Comparison of ENCODE assay signal across 13 cellular contexts in genomic region chr1:16015960-16016901, GRCh38. TPM values are rescaled to one million over a fixed set of nuclear protein-coding genes. Genes with fewer than 3 reads are reported as not detected.
DNase-seq lines count a peak whose midpoint lies in the region; ATAC-seq and TF ChIP-seq lines count a peak whose summit lies in the region.
"Had no signal": no experiment of that assay in that cellular context is flagged by ENCODE, and none has a peak within 500 bp of the region (broad histone marks: within the 10 kb centered on the region; RNA-seq: fewer than 3 reads in every experiment).

No MANE protein-coding gene starts in this region.

- H3K36me3 ChIP-seq in gastroesophageal sphincter, result no peaks in the 10 kb centered on the region
- H3K36me3 ChIP-seq in prostate gland, result no peaks in the 10 kb centered on the region

- peak; percentile 73 for TF ChIP-seq EP300 in gastroesophageal sphincter (IDR thresholded peaks at IDR 0.05)

- H3K4me1 Mint-ChIP-seq in activated T-helper 17 cell treated with anti-CD3 and anti-CD28 coated beads, Interleukin-2, amount 50 U/mL, for 72 hours, result no peaks in the 10 kb centered on the region

- no peak overlapping the region for H3K27ac Mint-ChIP-seq in activated T-helper 17 cell treated with anti-CD3 and anti-CD28 coated beads, Interleukin-2, amount 50 U/mL, for 72 hours

- peaks cover 18% of the 10 kb centered on the region for H3K27me3 Mint-ChIP-seq in activated T-helper 17 cell treated with anti-CD3 and anti-CD28 coated beads, Interleukin-2, amount 50 U/mL, for 72 hours

- peak; percentile 36 for DNase-seq in A172 (ENCODE audit: low spot score)
- DNase-seq in NCI-H2171 treated with DMSO at 0.1 percent for 48 hours (lab: John Stamatoyannopoulos, UW), result peak; percentile 19
- no peak for DNase-seq in prostate gland (ENCODE audit: low spot score)
- no peak for DNase-seq in stimulated activated CD4-positive, alpha-beta T cell treated with anti-CD3 and anti-CD28 coated beads, Interleukin-1b, Interleukin-23, amount 100 ng/mL, for 48 hours
- DNase-seq: dermis blood vessel endothelial cell, islet precursor cell, naive B cell had no signal

- peak overlapping the region; percentile 46 to 66 for H3K4me3 ChIP-seq in gastroesophageal sphincter
- no peak overlapping the region for H3K4me3 ChIP-seq in prostate gland

- peaks cover 18 to 92% (median 43%) of the 10 kb centered on the region in 3 donors for H3K4me1 ChIP-seq in gastroesophageal sphincter
- peaks cover 7% of the 10 kb centered on the region for H3K4me1 ChIP-seq in prostate gland (replicated peaks)

- TF ChIP-seq POLR2A in gastroesophageal sphincter (IDR thresholded peaks at IDR 0.05) (peak; percentile 20 to 39), prostate gland (IDR thresholded peaks at IDR 0.05) (no peak)

- no peaks in the 10 kb centered on the region for H3K36me3 Mint-ChIP-seq in activated T-helper 17 cell treated with anti-CD3 and anti-CD28 coated beads, Interleukin-2, amount 50 U/mL, for 72 hours (ENCODE audit: low read depth)
- H3K36me3 Mint-ChIP-seq: naive B cell had no signal

- intact Hi-C loops in prostate gland (cut with DNase I), result no loop called here

- no peak overlapping the region for H3K4me3 Mint-ChIP-seq in activated T-helper 17 cell treated with anti-CD3 and anti-CD28 coated beads, Interleukin-2, amount 50 U/mL, for 72 hours
- H3K4me3 Mint-ChIP-seq: naive B cell had no signal

- H3K27me3 ChIP-seq in gastroesophageal sphincter (no peaks in the 10 kb centered on the region), prostate gland (replicated peaks; ENCODE audit: insufficient read depth) (no peaks in the 10 kb centered on the region)

- no peaks in the 10 kb centered on the region for H3K9me3 Mint-ChIP-seq in activated T-helper 17 cell treated with anti-CD3 and anti-CD28 coated beads, Interleukin-2, amount 50 U/mL, for 72 hours
- H3K9me3 Mint-ChIP-seq: naive B cell had no signal

- TF ChIP-seq CTCF in gastroesophageal sphincter (IDR thresholded peaks at IDR 0.05) (no peak), prostate gland (IDR thresholded peaks at IDR 0.05) (no peak)

- peak overlapping the region; percentile 86 to 95 (median 92) for H3K27ac ChIP-seq in gastroesophageal sphincter
- H3K27ac ChIP-seq in prostate gland, result peak overlapping the region; percentile 78 to 84

- ATAC-seq in gastroesophageal sphincter (peak; percentile 36), HG02981 (IDR thresholded peaks at IDR 0.05; ENCODE audit: unreplicated experiment) (no peak), HG03196 (IDR thresholded peaks at IDR 0.05; ENCODE audit: unreplicated experiment) (no peak)
- ATAC-seq in activated T-helper 17 cell treated with anti-CD3 and anti-CD28 coated beads, Interleukin-2, amount 50 U/mL, for 72 hours (replicated peaks), result no peak

- H3K9me3 ChIP-seq in gastroesophageal sphincter (no peaks in the 10 kb centered on the region), prostate gland (no peaks in the 10 kb centered on the region)

- WGBS in gastroesophageal sphincter (ENCODE audit: low coverage in 1 of 2), 2 donors, result 33% methylated on average over 1 of the region's 23 CpGs; no CpG with 5 or more reads in 1 of the 2 donors
- 65% methylated on average over 19 of the region's 23 CpGs for WGBS in prostate gland

RNA-seq across cellular contexts. Expression of gene HSPB7, which starts 1.6 kb away (rescaled TPM):
- total RNA-seq in A172 (2014; rRNA removed; shearing (Covaris generic)), result not detected in 2 replicates
- total RNA-seq in gastroesophageal sphincter (100 to 1,000 TPM; 143 to 505 (median 229) TPM), prostate gland (10 to 100 TPM; 11.4 to 20.4 TPM)
- not detected for total RNA-seq in activated T-helper 17 cell treated with anti-CD3 and anti-CD28 coated beads, Interleukin-2, amount 50 U/mL, for 72 hours
- total RNA-seq: dermis blood vessel endothelial cell had no signal

RNA-seq across cellular contexts. Expression of gene CLCNKA, which starts 5.6 kb away (rescaled TPM):
- total RNA-seq in A172 (2014; rRNA removed; shearing (Covaris generic)), result not detected in 2 replicates
- 1 to 10 TPM in 1 of 4 donors, under 1 TPM in 2, not detected in 1; 0.08 to 3.0 (median 0.20) TPM for total RNA-seq in gastroesophageal sphincter
- 1 to 10 TPM in 1 of 2 donors, under 1 TPM in 1; 0.41 to 2.1 TPM for total RNA-seq in prostate gland
- under 1 TPM in 1 of 2 donors, not detected in 1; 0.40 TPM for total RNA-seq in activated T-helper 17 cell treated with anti-CD3 and anti-CD28 coated beads, Interleukin-2, amount 50 U/mL, for 72 hours
- total RNA-seq: dermis blood vessel endothelial cell, fibroblast of villous mesenchyme had no signal

RNA-seq across cellular contexts. Expression of gene SRARP, which starts 12.2 kb away (rescaled TPM):
- total RNA-seq in A172 (2014; rRNA removed; shearing (Covaris generic)), result not detected in 2 replicates
- total RNA-seq in gastroesophageal sphincter (not detected), prostate gland (1 to 10 TPM in 1 of 2 donors, not detected in 1; 2.7 TPM)
- not detected for total RNA-seq in activated T-helper 17 cell treated with anti-CD3 and anti-CD28 coated beads, Interleukin-2, amount 50 U/mL, for 72 hours
- total RNA-seq: fibroblast of villous mesenchyme, ureter had no signal

RNA-seq across cellular contexts. Expression of gene CLCNKB, which starts 27.4 kb away (rescaled TPM):
- not detected in 2 replicates for total RNA-seq in A172 (2014; rRNA removed; shearing (Covaris generic))
- 1 to 10 TPM in 2 of 4 donors, under 1 TPM in 2; 0.20 to 1.9 (median 0.82) TPM for total RNA-seq in gastroesophageal sphincter
- 1 to 10 TPM; 1.0 to 1.9 TPM for total RNA-seq in prostate gland
- total RNA-seq in activated T-helper 17 cell treated with anti-CD3 and anti-CD28 coated beads, Interleukin-2, amount 50 U/mL, for 72 hours, result under 1 TPM in 1 of 2 donors, not detected in 1; 0.13 TPM

RNA-seq across cellular contexts. Expression of gene ZBTB17, which starts 40.3 kb away (rescaled TPM):
- total RNA-seq in A172 (2014; rRNA removed; shearing (Covaris generic)), result 23.8 and 25.1 TPM in 2 replicates
- total RNA-seq in gastroesophageal sphincter, result 10 to 100 TPM; 24.0 to 65.7 (median 29.0) TPM
- total RNA-seq in prostate gland, result 10 to 100 TPM; 28.2 to 50.8 TPM
- 100 to 1,000 TPM in 1 of 2 donors, 10 to 100 TPM in 1; 62.0 to 135 TPM for total RNA-seq in activated T-helper 17 cell treated with anti-CD3 and anti-CD28 coated beads, Interleukin-2, amount 50 U/mL, for 72 hours

Comparison
In these comparisons a context has a peak if more than half of its experiments do, and no peak if none do; other contexts are left out.
1. DNase-seq: peak in A172 (single experiment) and NCI-H2171 treated with DMSO at 0.1 percent for 48 hours (single experiment); none in prostate gland (single experiment) and stimulated activated CD4-positive, alpha-beta T cell treated with anti-CD3 and anti-CD28 coated beads, Interleukin-1b, Interleukin-23, amount 100 ng/mL, for 48 hours (single experiment).
2. H3K4me3 ChIP-seq: peak in gastroesophageal sphincter (2 of 2); none in prostate gland (0 of 2).
3. RNA of gene HSPB7, which starts 1.6 kb away (total RNA-seq): 143 to 505 TPM in gastroesophageal sphincter and 11.4 to 20.4 TPM in prostate gland; not detected in activated T-helper 17 cell treated with anti-CD3 and anti-CD28 coated beads, Interleukin-2, amount 50 U/mL, for 72 hours and not detected in A172; every median in the first group is over 10 times any median in the second.